In genomic region chr12:123972448-123973401, GRCh38 we compare ENCODE assay signal across 8 cellular contexts. TPM values are rescaled to one million over a fixed set of nuclear protein-coding genes. Genes with fewer than 3 reads are reported as not detected.
DNase-seq lines count a peak whose midpoint lies in the region; ATAC-seq, FAIRE-seq and TF ChIP-seq lines count a peak whose summit lies in the region.

Gene CCDC92, minus strand, starts transcription at chr12:123972831. Its CDS starts 28,526 bp downstream, at chr12:123944305.
Gene ZNF664, plus strand, starts transcription at chr12:123973215. Its CDS starts 38,930 bp downstream, at chr12:124012145.

- peak within 1 kb of the TSS; percentile 96 for H3K4me3 Mint-ChIP-seq in Caco-2 (ENCODE audit: unreplicated experiment)

- peak within 1 kb of the TSS; percentile 93 for H3K4me2 ChIP-seq in endothelial cell of umbilical vein (ENCODE audit: insufficient read depth, low read length)

- peaks cover 41% of the 10 kb centered on the region for H3K36me3 Mint-ChIP-seq in Caco-2 (ENCODE audit: insufficient read depth, unreplicated experiment)

- H3K9ac ChIP-seq in endothelial cell of umbilical vein (replicated peaks; ENCODE audit: extremely low read depth, insufficient read depth, low read length) = peak within 1 kb of the TSS; percentile 78

- H3K27ac Mint-ChIP-seq in Caco-2 (ENCODE audit: unreplicated experiment) = peak within 1 kb of the TSS; percentile 92

- ATAC-seq in GM21367 (IDR thresholded peaks at IDR 0.05; ENCODE audit: unreplicated experiment) = peak; percentile 71

- BruUV-seq in Caco-2 (replicated peaks; lab: Mats Ljungman, UMichigan) = no TSS peak
- no TSS peak for BruUV-seq in endothelial cell of umbilical vein (replicated peaks; lab: Mats Ljungman, UMichigan)

- intact Hi-C loops in Caco-2 (cut with micrococcal nuclease; ENCODE audit: unreplicated experiment) = loop anchor here (2.0 kb wide), 1 partner anchor 106 kb away; no protein-coding TSS in a partner anchor
- intact Hi-C loops in endothelial cell of umbilical vein (cut with micrococcal nuclease) = loop anchor here (1.0 to 5.0 kb wide), 3 partner anchors 20 to 340 kb away; partner anchors contain the start of genes EIF2B1 and GTF2H3

- peak within 1 kb of the TSS; percentile 84 for H2AFZ ChIP-seq in endothelial cell of umbilical vein (ENCODE audit: low read depth, low read length)

- H3K36me3 ChIP-seq in Caco-2 (ENCODE audit: control insufficient read depth, insufficient read depth, low read length) = no peaks in the 10 kb centered on the region; the same call in 1 of the 2 replicates
- H3K36me3 ChIP-seq in endothelial cell of umbilical vein (ENCODE audit: control insufficient read depth in 2 of 2, extremely low read depth in 1 of 2, insufficient read depth in 2 of 2, low read length in 2 of 2) = peaks cover 0 to 3% of the 10 kb centered on the region in 2 experiments

- peak within 1 kb of the TSS; percentile 91 for H3K4me3 ChIP-seq in Caco-2 (ENCODE audit: low read depth, low read length)
- H3K4me3 ChIP-seq in endothelial cell of umbilical vein (replicated peaks in 1 of 3; ENCODE audit: insufficient read depth in 1 of 3, low read depth in 1 of 3, low read length in 3 of 3) = peak within 1 kb of the TSS; percentile 75 to 85 (median 75)
- H3K4me3 ChIP-seq in mononuclear cell (ENCODE audit: low read length) = peak within 1 kb of the TSS; percentile 59

- no peaks in the 10 kb centered on the region for H3K27me3 Mint-ChIP-seq in Caco-2 (ENCODE audit: insufficient read depth, unreplicated experiment)

- dilution Hi-C loops in endothelial cell of umbilical vein (cut with MboI; ENCODE audit: extremely low pct_ligation_motif_present, low sequenced_read_pairs) = no loop called here

- POLR2A ChIA-PET in Caco-2 (lab: Charles Lee) = interaction anchor here (0.6 kb wide), 4 partner anchors 8 to 374 kb away, joined by 3 to 9 read pairs (median 5); partner anchors contain the start of gene ATP6V0A2
- POLR2A ChIA-PET in endothelial cell of umbilical vein (lab: Charles Lee) = interaction anchor here (0.6 kb wide), 2 partner anchors 14 to 22 kb away, joined by 5 to 6 read pairs; no protein-coding TSS in a partner anchor

- H3K9me3 ChIP-seq in Caco-2 (no peaks in the 10 kb centered on the region), endothelial cell of umbilical vein (replicated peaks; ENCODE audit: control insufficient read depth, insufficient read depth, low read length) (no peaks in the 10 kb centered on the region), mononuclear cell (ENCODE audit: low read depth, low read length) (no peaks in the 10 kb centered on the region)

- no peaks in the 10 kb centered on the region for H3K9me3 Mint-ChIP-seq in Caco-2 (ENCODE audit: unreplicated experiment)

- FAIRE-seq in endothelial cell of umbilical vein (lab: Jason Lieb, UNC) = peak; percentile 79

- TF ChIP-seq CTCF in Caco-2 (IDR thresholded peaks at IDR 0.05; ENCODE audit: insufficient read depth in 1 of 2, low read depth in 1 of 2, low read length in 1 of 2, severe bottlenecking in 1 of 2, unreplicated experiment in 1 of 2) (peak in 1 of 2 experiments; percentile 31), endothelial cell of umbilical vein (IDR thresholded peaks at IDR 0.05; ENCODE audit: extremely low read depth in 1 of 2, insufficient read depth in 1 of 2, low read depth in 1 of 2, low read length in 2 of 2) (peak in 1 of 2 donors; percentile 7)

- H3K9me1 ChIP-seq in endothelial cell of umbilical vein (replicated peaks; ENCODE audit: control insufficient read depth, extremely low read depth, insufficient read depth, low read length) = no peaks in the 10 kb centered on the region

- CTCF ChIA-PET in Caco-2 (lab: Charles Lee) = interaction anchor here (0.6 to 1.0 kb wide), 7 partner anchors 34 to 1010 kb away, joined by 3 to 4 read pairs (median 3); partner anchors contain the start of gene ATP6V0A2
- CTCF ChIA-PET in endothelial cell of umbilical vein (lab: Charles Lee) = interaction anchor here (0.5 to 2.0 kb wide), 6 partner anchors 8 to 1126 kb away, joined by 3 to 23 read pairs (median 3); no protein-coding TSS in a partner anchor

- TF ChIP-seq POLR2A in endothelial cell of umbilical vein (IDR thresholded peaks at IDR 0.05; ENCODE audit: low read depth, low read length) = peak; percentile 62

- H3K27me3 ChIP-seq in Caco-2 (replicated peaks; ENCODE audit: control insufficient read depth, insufficient read depth, low read length) (no peaks in the 10 kb centered on the region), endothelial cell of umbilical vein (ENCODE audit: control insufficient read depth in 2 of 2, insufficient read depth in 2 of 2, low read length in 2 of 2) (no peaks in the 10 kb centered on the region), mononuclear cell (ENCODE audit: insufficient read depth, low read length) (peaks cover 5% of the 10 kb centered on the region)

- H3K4me1 ChIP-seq in Caco-2 (peaks cover 8% of the 10 kb centered on the region; the same call in 1 of the 2 replicates), endothelial cell of umbilical vein (ENCODE audit: control insufficient read depth, extremely low read depth, insufficient read depth, low read length) (peaks cover 4% of the 10 kb centered on the region), mononuclear cell (ENCODE audit: insufficient read depth, low read length) (peaks cover 17% of the 10 kb centered on the region)

- peak within 1 kb of the TSS; percentile 32 for H3K27ac ChIP-seq in endothelial cell of umbilical vein (ENCODE audit: insufficient read depth, low read depth, low read length)

- peaks cover 5% of the 10 kb centered on the region for H3K79me2 ChIP-seq in endothelial cell of umbilical vein (ENCODE audit: control insufficient read depth, insufficient read depth, low read length)

- no peaks in the 10 kb centered on the region for H4K20me1 ChIP-seq in endothelial cell of umbilical vein (replicated peaks; ENCODE audit: control insufficient read depth, extremely low read depth, insufficient read depth, low read length)

- H3K4me1 Mint-ChIP-seq in Caco-2 (ENCODE audit: low read depth, unreplicated experiment) = peaks cover 15% of the 10 kb centered on the region

- DNase-seq in Caco-2 = peak; percentile 96 to 99
- DNase-seq in HUDEP-2 (lab: John Stamatoyannopoulos, UW; ENCODE audit: unreplicated experiment in 76 of 76) = peak in 71 of 76 experiments; percentile 22 to 90 (median 72)
- peak; percentile 64 for DNase-seq in NOMO-1 treated with DMSO at 0.1 percent for 48 hours (lab: John Stamatoyannopoulos, UW; ENCODE audit: unreplicated experiment)
- DNase-seq in activated CD8-positive, alpha-beta memory T cell treated with anti-CD3 and anti-CD28 coated beads, Interleukin-2, amount 50 U/mL, for 48 hours = peak; percentile 97
- DNase-seq in endothelial cell of umbilical vein (ENCODE audit: low read depth, low spot score) = peak; percentile 89
- peak; percentile 82 to 92 for DNase-seq in stimulated activated CD8-positive, alpha-beta memory T cell treated with anti-CD3 and anti-CD28 coated beads, Interleukin-4, amount 100 ng/mL, for 1 hour (ENCODE audit: low read depth in 2 of 2, low spot score in 1 of 2)

TF ChIP-seq in endothelial cell of umbilical vein, 7 proteins besides CTCF, POLR2A, EP300 and RAD21:
- TF ChIP-seq POLR2AphosphoS5 (IDR thresholded peaks at IDR 0.05; ENCODE audit: insufficient read depth, low read depth, low read length) (peak; percentile 73), GATA2 (IDR thresholded peaks at IDR 0.05; ENCODE audit: insufficient read depth, insufficient read length, low read depth, low read length) (no peak)

RNA-seq across cellular contexts. Expression of gene CCDC92, which starts in this region (rescaled TPM):
- total RNA-seq in Caco-2 (2022) (14.7 and 16.8 TPM in 2 replicates), endothelial cell of umbilical vein (35.1 and 41.6 TPM in 2 replicates), mononuclear cell (5.9 TPM)
- polyA plus RNA-seq in endothelial cell of umbilical vein = 41.2 and 45.3 TPM in 2 replicates
- polyA plus RNA-seq in endothelial cell of umbilical vein (2011; cell fraction: cytosol; rRNA removed) = 33.9 and 39.1 TPM in 2 replicates
- polyA plus RNA-seq in endothelial cell of umbilical vein (2011; cell fraction: nucleus; rRNA removed) = 35.0 and 41.0 TPM in 2 replicates
- 32.2 and 37.3 TPM in 2 replicates for polyA plus RNA-seq in endothelial cell of umbilical vein (2012)
- polyA minus RNA-seq in endothelial cell of umbilical vein = 17.8 and 20.1 TPM in 2 replicates
- 1.5 TPM for polyA minus RNA-seq in endothelial cell of umbilical vein (2011; cell fraction: cytosol; rRNA and poly(A)+ RNA removed)
- polyA minus RNA-seq in endothelial cell of umbilical vein (2011; cell fraction: nucleus; rRNA and poly(A)+ RNA removed) = 16.5 and 20.6 TPM in 2 replicates

RNA-seq across cellular contexts. Expression of gene ZNF664, which starts in this region (rescaled TPM):
- total RNA-seq in Caco-2 (2022) (117 and 122 TPM in 2 replicates), endothelial cell of umbilical vein (63.3 and 71.3 TPM in 2 replicates), mononuclear cell (18.5 TPM)
- 25.5 and 29.8 TPM in 2 replicates for polyA plus RNA-seq in endothelial cell of umbilical vein
- 34.1 and 37.5 TPM in 2 replicates for polyA plus RNA-seq in endothelial cell of umbilical vein (2011; cell fraction: cytosol; rRNA removed)
- polyA plus RNA-seq in endothelial cell of umbilical vein (2011; cell fraction: nucleus; rRNA removed) = 43.8 and 45.6 TPM in 2 replicates
- polyA plus RNA-seq in endothelial cell of umbilical vein (2012) = 57.6 and 65.7 TPM in 2 replicates
- polyA minus RNA-seq in endothelial cell of umbilical vein = 31.6 and 43.5 TPM in 2 replicates
- 45.9 TPM for polyA minus RNA-seq in endothelial cell of umbilical vein (2011; cell fraction: cytosol; rRNA and poly(A)+ RNA removed)
- polyA minus RNA-seq in endothelial cell of umbilical vein (2011; cell fraction: nucleus; rRNA and poly(A)+ RNA removed) = 37.6 and 40.1 TPM in 2 replicates

Comparison
In these comparisons a context has a peak if more than half of its experiments do, and no peak if none do; other contexts are left out.
1. Peak in every context shown above with its lines: DNase-seq, ATAC-seq, H3K4me3 ChIP-seq and H3K27ac ChIP-seq.